Comparison of ENCODE assay signal across 1 cellular context in genomic region chr11:12818333-12819015, GRCh38.
TF ChIP-seq lines count a peak whose summit lies in the region.

No MANE protein-coding gene starts in this region.

TF ChIP-seq in SK-N-SH treated with all-trans-retinoic acid at 6 μM for 48 hours, 23 proteins besides CTCF, POLR2A, EP300 and RAD21 (continued from another document):
- no peak for TF ChIP-seq ESRRG (CRISPR knock-in tag; IDR thresholded peaks at IDR 0.05)
- TF ChIP-seq RARB (CRISPR knock-in tag; IDR thresholded peaks at IDR 0.05): no peak
- no peak for TF ChIP-seq TOX (CRISPR knock-in tag; IDR thresholded peaks at IDR 0.05; ENCODE audit: borderline replicate concordance)
